Comparison of ENCODE assay signal across 24 cellular contexts in the genomic region with DNA sequence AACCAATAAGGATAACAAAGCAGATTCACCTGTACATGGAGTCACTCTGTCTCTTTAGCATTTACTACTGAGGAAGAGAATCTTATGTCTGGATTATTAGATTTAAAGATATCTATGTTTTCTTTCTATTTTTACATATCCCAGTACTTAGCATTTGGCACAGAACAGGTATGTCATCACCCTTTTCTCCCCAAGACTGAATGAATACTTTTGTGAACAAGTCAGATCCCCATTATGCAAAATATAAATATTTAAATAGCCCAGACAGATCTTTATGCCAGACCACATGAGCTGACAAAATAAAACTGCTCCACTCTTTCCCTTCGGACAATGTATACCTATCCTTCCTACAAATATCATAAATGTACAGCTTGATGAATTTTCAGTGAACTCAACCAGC.
"Had no signal": no experiment of that assay in that cellular context is flagged by ENCODE, and none has a peak within 500 bp of the region (broad histone marks: within the 10 kb centered on the region; RNA-seq: fewer than 3 reads in every experiment).

No MANE protein-coding gene starts in this region.

- H3K36me3 ChIP-seq: gastrocnemius medialis, neutrophil, pancreas, right lobe of liver, stomach, suprapubic skin, tibial nerve, WERI-Rb-1 had no signal

- H3K4me3 Mint-ChIP-seq: activated naive CD8-positive, alpha-beta T cell treated with anti-CD3 and anti-CD28 coated beads, Interleukin-2, amount 10 ng/mL, durations not matched to agents 7 days and 5 days; activated T-cell treated with anti-CD3 and anti-CD28 coated beads, Interleukin-2, amount 50 U/mL, for 4 hours; dendritic cell treated with granulocyte-macrophage colony-stimulating factor and Interleukin-4, amounts not matched to agents 40 ng/mL and 50 ng/mL, for 4 days; nephron; stimulated activated memory B cell treated with anti-CD40 and anti-IgM and Interleukin-4, amounts not matched to agents 10 μg/mL and 1 μg/mL and 100 μg/mL, for 72 hours; T-cell had no signal

- H3K27ac Mint-ChIP-seq: activated naive CD8-positive, alpha-beta T cell treated with anti-CD3 and anti-CD28 coated beads, Interleukin-2, amount 10 ng/mL, durations not matched to agents 7 days and 5 days; dendritic cell treated with granulocyte-macrophage colony-stimulating factor and Interleukin-4, amounts not matched to agents 40 ng/mL and 50 ng/mL, for 4 days; nephron; stimulated activated memory B cell treated with anti-CD40 and anti-IgM and Interleukin-4, amounts not matched to agents 10 μg/mL and 1 μg/mL and 100 μg/mL, for 72 hours; T-cell had no signal

- H3K4me3 ChIP-seq: body of pancreas, gastrocnemius medialis, pancreas, right lobe of liver, skin epidermis, stomach, suprapubic skin, tibial nerve had no signal

- ATAC-seq: activated T-cell treated with anti-CD3 and anti-CD28 coated beads, Interleukin-2, amount 50 U/mL, for 4 hours; body of pancreas; gastrocnemius medialis; pancreas; stimulated activated memory B cell treated with anti-CD40 and anti-IgM and Interleukin-4, amounts not matched to agents 10 μg/mL and 1 μg/mL and 100 μg/mL, for 72 hours; T-cell had no signal

- H3K27ac ChIP-seq: body of pancreas, gastrocnemius medialis, neutrophil, pancreas, right lobe of liver, skin epidermis, stomach, suprapubic skin, tibial nerve, WERI-Rb-1 had no signal

- DNase-seq: activated CD4-positive, alpha-beta T cell treated with anti-CD3 and anti-CD28 coated beads for 1 hour; activated CD4-positive, alpha-beta T cell treated with anti-CD3 and anti-CD28 coated beads, Interleukin-2, amount 50 U/mL, for 1 hour; activated CD8-positive, alpha-beta memory T cell treated with anti-CD3 and anti-CD28 coated beads, Interleukin-2, amount 50 U/mL, for 48 hours; activated naive CD4-positive, alpha-beta T cell treated with Interleukin-2 at 50 U/mL for 16 hours; activated naive CD8-positive, alpha-beta T cell treated with anti-CD3 and anti-CD28 coated beads, Interleukin-2, amount 10 ng/mL, durations not matched to agents 7 days and 5 days; activated T-cell treated with anti-CD3 and anti-CD28 coated beads, Interleukin-2, amount 50 U/mL, for 4 hours; body of pancreas; effector CD4-positive, alpha-beta T cell; gastrocnemius medialis; head of caudate nucleus; hypothalamus; pancreas; right lobe of liver; stimulated activated CD4-positive, alpha-beta T cell treated with anti-CD3 and anti-CD28 coated beads, Interleukin-2, amount 100 ng/mL, for 24 hours; stomach; T-cell; WERI-Rb-1 had no signal

- H3K4me1 Mint-ChIP-seq: nephron had no signal

- H3K9me3 ChIP-seq: body of pancreas, gastrocnemius medialis, neutrophil, pancreas, right lobe of liver, stomach, suprapubic skin, tibial nerve had no signal

- H3K27me3 ChIP-seq: body of pancreas, gastrocnemius medialis, neutrophil, pancreas, right lobe of liver, stomach, suprapubic skin, tibial nerve had no signal

- H3K27me3 Mint-ChIP-seq: activated naive CD8-positive, alpha-beta T cell treated with anti-CD3 and anti-CD28 coated beads, Interleukin-2, amount 10 ng/mL, durations not matched to agents 7 days and 5 days; dendritic cell treated with granulocyte-macrophage colony-stimulating factor and Interleukin-4, amounts not matched to agents 40 ng/mL and 50 ng/mL, for 4 days; stimulated activated memory B cell treated with anti-CD40 and anti-IgM and Interleukin-4, amounts not matched to agents 10 μg/mL and 1 μg/mL and 100 μg/mL, for 72 hours; T-cell had no signal

- H3K9me3 Mint-ChIP-seq: activated T-cell treated with anti-CD3 and anti-CD28 coated beads, Interleukin-2, amount 50 U/mL, for 4 hours; dendritic cell treated with granulocyte-macrophage colony-stimulating factor and Interleukin-4, amounts not matched to agents 40 ng/mL and 50 ng/mL, for 4 days; stimulated activated memory B cell treated with anti-CD40 and anti-IgM and Interleukin-4, amounts not matched to agents 10 μg/mL and 1 μg/mL and 100 μg/mL, for 72 hours; T-cell had no signal

- H3K4me1 ChIP-seq: body of pancreas, pancreas, right lobe of liver, suprapubic skin had no signal
